ENCODE assay signal across 19 cellular contexts in genomic region chr14:74917200-74917543, GRCh38. TPM values are rescaled to one million over a fixed set of nuclear protein-coding genes. Genes with fewer than 3 reads are reported as not detected.
DNase-seq lines count a peak whose midpoint lies in the region; ATAC-seq and TF ChIP-seq lines count a peak whose summit lies in the region.
"Had no signal": no experiment of that assay in that cellular context is flagged by ENCODE, and none has a peak within 500 bp of the region (broad histone marks: within the 10 kb centered on the region; RNA-seq: fewer than 3 reads in every experiment).

No MANE protein-coding gene starts in this region.

- H3K4me3 ChIP-seq in esophagus muscularis mucosa, result no peak overlapping the region
- H3K4me3 ChIP-seq in thoracic aorta, result no peak overlapping the region
- H3K4me3 ChIP-seq: adrenal gland, right lobe of liver had no signal

- TF ChIP-seq CTCF in RWPE1 (conservative IDR thresholded peaks at IDR 0.05; ENCODE audit: low read depth) (no peak), esophagus muscularis mucosa (IDR thresholded peaks at IDR 0.05) (no peak), nephron (IDR thresholded peaks at IDR 0.05; ENCODE audit: unreplicated experiment in 3 of 3) (no peak), thoracic aorta (IDR thresholded peaks at IDR 0.05) (no peak), GM20000 (IDR thresholded peaks at IDR 0.05; ENCODE audit: extremely low read depth, missing control alignments) (no peak)

- no peaks in the 10 kb centered on the region for H3K36me3 Mint-ChIP-seq in nephron (ENCODE audit: low read depth)

- H3K36me3 ChIP-seq in esophagus muscularis mucosa, result peaks cover 0 to 17% (median 5%) of the 10 kb centered on the region in 4 donors
- no peaks in the 10 kb centered on the region for H3K36me3 ChIP-seq in thoracic aorta
- H3K36me3 ChIP-seq: adrenal gland, right lobe of liver had no signal

- H3K27me3 ChIP-seq in esophagus muscularis mucosa (no peaks in the 10 kb centered on the region), thoracic aorta (replicated peaks; ENCODE audit: insufficient read depth) (no peaks in the 10 kb centered on the region)
- H3K27me3 ChIP-seq: adrenal gland, right lobe of liver had no signal

- peaks cover 5% of the 10 kb centered on the region for H3K27me3 Mint-ChIP-seq in nephron (ENCODE audit: low read depth)
- H3K27me3 Mint-ChIP-seq: activated CD4-positive, alpha-beta T cell treated with anti-CD3 and anti-CD28 coated beads, Interleukin-2, amount 10 ng/mL, durations not matched to agents 24 days and 14 days; CD4-positive, alpha-beta T cell had no signal

- no peak for TF ChIP-seq POLR2A in esophagus muscularis mucosa (IDR thresholded peaks at IDR 0.05; ENCODE audit: low read depth)

- H3K4me1 ChIP-seq in esophagus muscularis mucosa (peaks cover 35 to 51% (median 40%) of the 10 kb centered on the region in 4 donors), thoracic aorta (ENCODE audit: control insufficient read depth in 1 of 2, low read depth in 2 of 2) (peaks cover 16 to 38% of the 10 kb centered on the region in 2 donors)

- peaks cover 25% of the 10 kb centered on the region for H3K4me1 Mint-ChIP-seq in nephron

- H3K27ac ChIP-seq in RWPE1 (peak overlapping the region; percentile 49), esophagus muscularis mucosa (replicated peaks in 1 of 4) (peak overlapping the region; percentile 33 to 66 (median 48)), thoracic aorta (peak overlapping the region; percentile 55 to 56)

- peak overlapping the region in 2 of 3 experiments; percentile 68 to 90 for H3K27ac Mint-ChIP-seq in nephron
- H3K27ac Mint-ChIP-seq: activated CD4-positive, alpha-beta T cell treated with anti-CD3 and anti-CD28 coated beads, Interleukin-2, amount 10 ng/mL, durations not matched to agents 24 days and 14 days; CD4-positive, alpha-beta T cell had no signal

- H3K9me3 ChIP-seq in esophagus muscularis mucosa (no peaks in the 10 kb centered on the region), thoracic aorta (no peaks in the 10 kb centered on the region)
- H3K9me3 ChIP-seq: adrenal gland, right lobe of liver had no signal

- POLR2A ChIA-PET in RWPE1 (lab: Yijun Ruan, JAX; ENCODE audit: low non-redundant PET), result no interaction called here

- CTCF ChIA-PET in RWPE1 (lab: Yijun Ruan, JAX), result interaction anchor here (0.9 kb wide), 1 partner anchor 11 kb away, joined by 10 read pairs; no protein-coding TSS in a partner anchor

- no peaks in the 10 kb centered on the region for H3K9me3 Mint-ChIP-seq in nephron
- H3K9me3 Mint-ChIP-seq: activated CD4-positive, alpha-beta T cell treated with anti-CD3 and anti-CD28 coated beads, Interleukin-2, amount 10 ng/mL, durations not matched to agents 24 days and 14 days; CD4-positive, alpha-beta T cell had no signal

- ATAC-seq in thoracic aorta (ENCODE audit: insufficient number of reproducible peaks, low FRiP score, low read depth), result no peak

- no peak for TF ChIP-seq EP300 in esophagus muscularis mucosa (IDR thresholded peaks at IDR 0.05)

- intact Hi-C loops in esophagus muscularis mucosa (cut with DNase I), result loop anchor here (10.0 kb wide), 1 partner anchor 168 kb away; no protein-coding TSS in a partner anchor

- peak overlapping the region in 1 of 3 experiments; percentile 67 for H3K4me3 Mint-ChIP-seq in nephron
- H3K4me3 Mint-ChIP-seq: activated CD4-positive, alpha-beta T cell treated with anti-CD3 and anti-CD28 coated beads, Interleukin-2, amount 10 ng/mL, durations not matched to agents 24 days and 14 days; CD4-positive, alpha-beta T cell had no signal

- DNase-seq in RWPE1 (ENCODE audit: low spot score) (no peak), esophagus muscularis mucosa (ENCODE audit: extremely low spot score) (no peak), thoracic aorta (ENCODE audit: low spot score) (no peak), activated gamma-delta T cell (lab: John Stamatoyannopoulos, UW) (no peak), NCI-H345 treated with DMSO at 0.1 percent for 48 hours (lab: John Stamatoyannopoulos, UW; ENCODE audit: unreplicated experiment) (no peak), GM20000 (ENCODE audit: low spot score) (no peak)
- no peak for DNase-seq in stimulated activated CD4-positive, alpha-beta T cell treated with anti-CD3 and anti-CD28 coated beads, Interleukin-15, amount 100 ng/mL, for 24 hours
- DNase-seq: activated CD4-positive, alpha-beta T cell treated with anti-CD3 and anti-CD28 coated beads, Interleukin-2, amount 10 ng/mL, durations not matched to agents 24 days and 14 days; CD4-positive, alpha-beta T cell; DMS79; MV-4-11; NCI-H187 treated with DMSO at 0.1 percent for 48 hours; right lobe of liver; stimulated activated CD4-positive, alpha-beta T cell treated with anti-CD3 and anti-CD28 coated beads, Interleukin-1b, Interleukin-23, amount 100 ng/mL, for 48 hours; stimulated activated naive CD4-positive, alpha-beta T cell had no signal

- WGBS in esophagus muscularis mucosa, result no CpG with 5 or more reads among the region's 4 CpGs

RNA-seq across cellular contexts. Expression of gene RPS6KL1, which starts 5.9 kb away (rescaled TPM):
- total RNA-seq in esophagus muscularis mucosa (1 to 10 TPM; 5.3 to 9.7 (median 7.7) TPM), thoracic aorta (10 to 100 TPM in 1 of 2 donors, 1 to 10 TPM in 1; 9.4 to 17.6 TPM)

RNA-seq across cellular contexts. Expression of gene DLST, which starts 35.5 kb away (rescaled TPM):
- 10 to 100 TPM; 72.7 to 96.2 (median 88.5) TPM for total RNA-seq in esophagus muscularis mucosa
- 10 to 100 TPM; 68.6 to 91.6 TPM for total RNA-seq in thoracic aorta

RNA-seq across cellular contexts. Expression of gene PGF, which starts 38.2 kb away (rescaled TPM):
- total RNA-seq in esophagus muscularis mucosa (10 to 100 TPM; 16.7 to 69.6 (median 18.4) TPM), thoracic aorta (10 to 100 TPM; 34.4 to 75.3 TPM)

RNA-seq across cellular contexts. Expression of gene PROX2, which starts 41.2 kb away (rescaled TPM):
- total RNA-seq in esophagus muscularis mucosa (not detected), thoracic aorta (not detected)
- total RNA-seq: activated CD4-positive, alpha-beta T cell treated with anti-CD3 and anti-CD28 coated beads, Interleukin-2, amount 10 ng/mL, durations not matched to agents 24 days and 14 days; adrenal gland; esophagus mucosa; right lobe of liver; RPMI7951 had no signal
